ENCODE assay signal across 8 cellular contexts in the genomic region with DNA sequence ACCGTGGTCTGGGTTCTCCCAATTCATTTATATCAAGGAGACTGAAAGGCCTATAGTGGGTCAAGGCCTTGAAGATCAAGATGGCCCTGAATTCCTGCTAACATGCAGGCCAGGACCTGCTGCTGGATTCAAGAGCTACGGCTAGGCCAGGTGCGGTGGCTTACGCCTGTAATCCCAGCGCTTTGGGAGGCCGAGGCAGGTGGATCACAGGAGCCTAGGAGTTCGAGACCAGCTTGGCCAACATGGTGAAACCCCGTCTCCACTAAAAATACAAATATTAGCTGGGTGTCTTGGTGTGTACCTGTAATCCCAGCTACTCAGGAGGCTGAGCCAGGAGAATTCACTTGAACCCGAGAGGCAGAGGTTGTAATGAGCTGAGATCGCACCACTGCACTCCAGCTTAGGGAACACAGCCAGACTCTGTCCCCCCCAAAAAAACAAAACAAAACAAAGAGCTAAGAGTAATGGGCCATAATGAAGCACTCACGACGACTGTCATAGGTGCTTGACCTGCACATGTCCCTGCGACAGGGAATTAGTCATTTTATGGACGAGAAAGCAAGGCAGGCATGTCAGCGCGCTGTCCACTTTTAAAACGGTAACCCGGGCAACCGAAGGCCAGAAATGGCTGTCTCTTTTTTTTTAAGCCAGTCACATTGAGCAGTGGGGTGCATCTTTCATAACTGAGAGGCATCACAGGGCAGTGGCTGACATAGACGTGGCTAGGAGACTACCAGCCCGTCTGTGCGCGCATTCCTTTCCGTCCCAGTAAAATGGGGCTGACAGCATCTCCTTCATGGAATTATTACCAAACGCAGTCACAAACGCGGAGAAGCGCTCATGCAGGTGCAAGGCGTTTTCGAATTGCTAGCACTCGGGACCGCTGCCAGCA.
DNase-seq lines count a peak whose midpoint lies in the region; ATAC-seq and TF ChIP-seq lines count a peak whose summit lies in the region.

No MANE protein-coding gene starts in this region.

- H4K20me1 ChIP-seq in MM.1S (ENCODE audit: insufficient read depth, low read length), result no peaks in the 10 kb centered on the region

- H3K4me2 ChIP-seq in MM.1S (ENCODE audit: low read depth, low read length), result peak overlapping the region; percentile 91

- H3K36me3 ChIP-seq in GM06990 (ENCODE audit: control insufficient read depth, insufficient read depth, low read length) (peaks cover 30% of the 10 kb centered on the region), MM.1S (replicated peaks; ENCODE audit: insufficient read depth, low read length) (no peaks in the 10 kb centered on the region), muscle layer of duodenum (ENCODE audit: control insufficient read depth in 1 of 2, insufficient read depth in 2 of 2, low read length in 2 of 2) (peaks cover 38 to 54% of the 10 kb centered on the region in 2 donors)

- H3K27me3 Mint-ChIP-seq in central memory CD8-positive, alpha-beta T cell, result no peaks in the 10 kb centered on the region

- H3K27ac ChIP-seq in MM.1S (ENCODE audit: low read length) (peak overlapping the region; percentile 77; the same call in 1 of the 2 replicates), muscle layer of duodenum (ENCODE audit: low read length) (peak overlapping the region; percentile 92)

- H3F3A ChIP-seq in MM.1S (ENCODE audit: insufficient read depth, low read length), result peaks cover 28% of the 10 kb centered on the region

- no peaks in the 10 kb centered on the region for H3K27me3 ChIP-seq in GM06990 (replicated peaks; ENCODE audit: control insufficient read depth, insufficient read depth, low read length)
- H3K27me3 ChIP-seq in MM.1S (replicated peaks; ENCODE audit: insufficient read depth, low read length), result no peaks in the 10 kb centered on the region
- no peaks in the 10 kb centered on the region for H3K27me3 ChIP-seq in muscle layer of duodenum (ENCODE audit: low read depth, low read length)

- peak overlapping the region; percentile 74 for H2AFZ ChIP-seq in MM.1S (ENCODE audit: low read length)

- H3K27ac Mint-ChIP-seq in central memory CD8-positive, alpha-beta T cell (ENCODE audit: low read depth), result peak overlapping the region; percentile 98

- peak overlapping the region; percentile 48 for H3K9ac ChIP-seq in MM.1S (ENCODE audit: low read length)

- peaks cover 46% of the 10 kb centered on the region for H3K4me1 Mint-ChIP-seq in central memory CD8-positive, alpha-beta T cell

- H3K79me2 ChIP-seq in MM.1S (ENCODE audit: low read length), result peaks cover 39% of the 10 kb centered on the region

- DNase-seq in GM06990 (ENCODE audit: extremely low read depth, insufficient read length) (no peak), MM.1S (peak; percentile 44), NCI-H1694 (lab: John Stamatoyannopoulos, UW) (no peak), NCI-H1930 (lab: John Stamatoyannopoulos, UW) (no peak), SW 1271 (lab: John Stamatoyannopoulos, UW) (no peak)
- DNase-seq in central memory CD8-positive, alpha-beta T cell (ENCODE audit: low spot score in 2 of 2), result no peak

- H3K9me3 ChIP-seq in MM.1S (replicated peaks; ENCODE audit: insufficient read depth, low read length), result no peaks in the 10 kb centered on the region
- H3K9me3 ChIP-seq in muscle layer of duodenum (ENCODE audit: control insufficient read depth in 1 of 2, low read length in 2 of 2), result no peaks in the 10 kb centered on the region

- H3K4me3 ChIP-seq in GM06990 (replicated peaks; ENCODE audit: low read depth, low read length), result peak overlapping the region; percentile 53
- H3K4me3 ChIP-seq in MM.1S (ENCODE audit: low read length), result peak overlapping the region; percentile 59
- peak overlapping the region; percentile 62 to 65 for H3K4me3 ChIP-seq in muscle layer of duodenum (ENCODE audit: low read depth in 1 of 2, low read length in 2 of 2)

- TF ChIP-seq CTCF in GM06990 (IDR thresholded peaks at IDR 0.05; ENCODE audit: insufficient read depth, low read length, poor library complexity, severe bottlenecking) (no peak), MM.1S (IDR thresholded peaks at IDR 0.05; ENCODE audit: low read length) (no peak)

- H3K4me1 ChIP-seq in MM.1S (ENCODE audit: low read length), result peaks cover 13% of the 10 kb centered on the region
- peaks cover 27 to 43% of the 10 kb centered on the region in 2 donors for H3K4me1 ChIP-seq in muscle layer of duodenum (ENCODE audit: control insufficient read depth in 1 of 2, insufficient read depth in 2 of 2, low read length in 2 of 2)

- H3K9me2 ChIP-seq in MM.1S (replicated peaks; ENCODE audit: insufficient read depth, low read length), result no peaks in the 10 kb centered on the region

- H3K36me3 Mint-ChIP-seq in central memory CD8-positive, alpha-beta T cell (ENCODE audit: insufficient read depth), result peaks cover 54% of the 10 kb centered on the region

- ATAC-seq in central memory CD8-positive, alpha-beta T cell (replicated peaks; ENCODE audit: extremely low read depth, poor library complexity, severe bottlenecking), result no peak
- ATAC-seq in GM18502 (IDR thresholded peaks at IDR 0.05; ENCODE audit: poor library complexity, unreplicated experiment), result no peak

- peak overlapping the region; percentile 99 for H3K4me3 Mint-ChIP-seq in central memory CD8-positive, alpha-beta T cell

- H3K9me3 Mint-ChIP-seq in central memory CD8-positive, alpha-beta T cell, result no peaks in the 10 kb centered on the region
